Comparison of ENCODE assay signal across 8 cellular contexts in genomic region chr1:110150330-110151174, GRCh38. TPM values are rescaled to one million over a fixed set of nuclear protein-coding genes. Genes with fewer than 3 reads are reported as not detected.
DNase-seq lines count a peak whose midpoint lies in the region; ATAC-seq, FAIRE-seq and TF ChIP-seq lines count a peak whose summit lies in the region.

Gene SLC6A17 (plus strand): TSS chr1:110150494. CDS start chr1:110166930, 16,436 bp downstream.

- no peaks in the 10 kb centered on the region for H3K9me3 Mint-ChIP-seq in activated CD4-positive, alpha-beta T cell treated with anti-CD3 and anti-CD28 coated beads, Interleukin-2, amount 10 ng/mL, durations not matched to agents 24 days and 14 days
- no peaks in the 10 kb centered on the region for H3K9me3 Mint-ChIP-seq in activated CD4-positive, alpha-beta T cell treated with anti-CD3 and anti-CD28 coated beads, Interleukin-2, amount 10 ng/mL, durations not matched to agents 7 days and 5 days

- ATAC-seq in T-helper 17 cell, result no peak
- ATAC-seq in pancreas, result peak in 3 of 4 donors; percentile 59 to 88 (median 82)

- H3K9me3 ChIP-seq in T-helper 17 cell (ENCODE audit: control insufficient read depth, low read length, poor library complexity, severe bottlenecking), result no peaks in the 10 kb centered on the region
- H3K9me3 ChIP-seq in pancreas, result no peaks in the 10 kb centered on the region

- CTCF ChIA-PET in activated CD4-positive, alpha-beta T cell treated with anti-CD3 and anti-CD28 coated beads, Interleukin-2, amount 10 ng/mL, durations not matched to agents 7 days and 5 days (lab: Charles Lee), result interaction anchor here (1.3 to 1.4 kb wide), 2 partner anchors 12 to 79 kb away, joined by 3 to 4 read pairs; no protein-coding TSS in a partner anchor

- H3K27ac Mint-ChIP-seq in activated CD4-positive, alpha-beta T cell treated with anti-CD3 and anti-CD28 coated beads, Interleukin-2, amount 10 ng/mL, durations not matched to agents 24 days and 14 days, result no peak within 1 kb of the TSS
- no peak within 1 kb of the TSS for H3K27ac Mint-ChIP-seq in activated CD4-positive, alpha-beta T cell treated with anti-CD3 and anti-CD28 coated beads, Interleukin-2, amount 10 ng/mL, durations not matched to agents 7 days and 5 days
- no peak within 1 kb of the TSS for H3K27ac Mint-ChIP-seq in T-helper 17 cell

- peak within 1 kb of the TSS; percentile 29 for H3K4me3 Mint-ChIP-seq in activated CD4-positive, alpha-beta T cell treated with anti-CD3 and anti-CD28 coated beads, Interleukin-2, amount 10 ng/mL, durations not matched to agents 24 days and 14 days
- no peak within 1 kb of the TSS for H3K4me3 Mint-ChIP-seq in activated CD4-positive, alpha-beta T cell treated with anti-CD3 and anti-CD28 coated beads, Interleukin-2, amount 10 ng/mL, durations not matched to agents 7 days and 5 days
- peak within 1 kb of the TSS; percentile 49 for H3K4me3 Mint-ChIP-seq in T-helper 17 cell

- no peak within 1 kb of the TSS for H3K27ac ChIP-seq in pancreas

- peaks cover 3% of the 10 kb centered on the region for H3K4me1 Mint-ChIP-seq in activated CD4-positive, alpha-beta T cell treated with anti-CD3 and anti-CD28 coated beads, Interleukin-2, amount 10 ng/mL, durations not matched to agents 24 days and 14 days
- peaks cover 3% of the 10 kb centered on the region for H3K4me1 Mint-ChIP-seq in activated CD4-positive, alpha-beta T cell treated with anti-CD3 and anti-CD28 coated beads, Interleukin-2, amount 10 ng/mL, durations not matched to agents 7 days and 5 days
- peaks cover 5% of the 10 kb centered on the region for H3K4me1 Mint-ChIP-seq in T-helper 17 cell

- H3K36me3 ChIP-seq in pancreas, result no peaks in the 10 kb centered on the region

- peaks cover 0 to 25% (median 4%) of the 10 kb centered on the region in 4 donors for H3K27me3 ChIP-seq in pancreas

- 1% methylated on average over 60 to 104 of the region's 104 CpGs for WGBS in pancreas, 2 donors

- H3K27me3 Mint-ChIP-seq in activated CD4-positive, alpha-beta T cell treated with anti-CD3 and anti-CD28 coated beads, Interleukin-2, amount 10 ng/mL, durations not matched to agents 24 days and 14 days, result peaks cover 35% of the 10 kb centered on the region
- peaks cover 32% of the 10 kb centered on the region for H3K27me3 Mint-ChIP-seq in activated CD4-positive, alpha-beta T cell treated with anti-CD3 and anti-CD28 coated beads, Interleukin-2, amount 10 ng/mL, durations not matched to agents 7 days and 5 days
- H3K27me3 Mint-ChIP-seq in T-helper 17 cell, result peaks cover 30% of the 10 kb centered on the region

- TF ChIP-seq CTCF in epithelial cell of esophagus (IDR thresholded peaks at IDR 0.05; ENCODE audit: insufficient read depth, low read depth, low read length, missing control alignments) (no peak), pancreas (IDR thresholded peaks at IDR 0.05) (no peak)

- intact Hi-C loops in activated CD4-positive, alpha-beta T cell treated with anti-CD3 and anti-CD28 coated beads, Interleukin-2, amount 10 ng/mL, durations not matched to agents 24 days and 14 days (cut with micrococcal nuclease), result no loop called here
- intact Hi-C loops in pancreas (cut with DNase I), result no loop called here

- peaks cover 0 to 9% (median 0%) of the 10 kb centered on the region in 3 donors for H3K4me1 ChIP-seq in pancreas

- H3K36me3 Mint-ChIP-seq in activated CD4-positive, alpha-beta T cell treated with anti-CD3 and anti-CD28 coated beads, Interleukin-2, amount 10 ng/mL, durations not matched to agents 24 days and 14 days (ENCODE audit: low read depth), result no peaks in the 10 kb centered on the region
- H3K36me3 Mint-ChIP-seq in activated CD4-positive, alpha-beta T cell treated with anti-CD3 and anti-CD28 coated beads, Interleukin-2, amount 10 ng/mL, durations not matched to agents 7 days and 5 days (ENCODE audit: low read depth), result no peaks in the 10 kb centered on the region
- peaks cover 6% of the 10 kb centered on the region for H3K36me3 Mint-ChIP-seq in T-helper 17 cell (ENCODE audit: low read depth)

- H3K4me3 ChIP-seq in epithelial cell of esophagus (ENCODE audit: low read length) (no peak within 1 kb of the TSS), pancreas (peak within 1 kb of the TSS in 1 of 4 donors; percentile 27)

- FAIRE-seq in pancreas (lab: Jason Lieb, UNC), result no peak

- POLR2A ChIA-PET in activated CD4-positive, alpha-beta T cell treated with anti-CD3 and anti-CD28 coated beads, Interleukin-2, amount 10 ng/mL, durations not matched to agents 7 days and 5 days (lab: Charles Lee), result no interaction called here

- peak; percentile 66 for DNase-seq in activated CD4-positive, alpha-beta T cell treated with anti-CD3 and anti-CD28 coated beads, Interleukin-2, amount 10 ng/mL, durations not matched to agents 24 days and 14 days
- no peak for DNase-seq in activated CD4-positive, alpha-beta T cell treated with anti-CD3 and anti-CD28 coated beads, Interleukin-2, amount 10 ng/mL, durations not matched to agents 7 days and 5 days
- DNase-seq in T-helper 17 cell, result no peak
- DNase-seq in epithelial cell of esophagus (ENCODE audit: low read depth), result peak; percentile 74
- peak in 1 of 6 donors; percentile 65 for DNase-seq in pancreas
- no peak for DNase-seq in globus pallidus (ENCODE audit: low spot score)
- DNase-seq in putamen (ENCODE audit: low spot score), result no peak
- DNase-seq in NCI-H187 treated with DMSO at 0.1 percent for 48 hours (lab: John Stamatoyannopoulos, UW), result no peak

RNA-seq across cellular contexts. Expression of gene SLC6A17, which starts in this region (rescaled TPM):
- 0.05 TPM in 1 of 2 replicates, not detected in the other for total RNA-seq in activated CD4-positive, alpha-beta T cell treated with anti-CD3 and anti-CD28 coated beads, Interleukin-2, amount 10 ng/mL, durations not matched to agents 24 days and 14 days
- total RNA-seq in activated CD4-positive, alpha-beta T cell treated with anti-CD3 and anti-CD28 coated beads, Interleukin-2, amount 10 ng/mL, durations not matched to agents 7 days and 5 days, result not detected
- not detected for total RNA-seq in T-helper 17 cell
- 1 to 10 TPM in 2 of 6 donors, under 1 TPM in 4; 0.31 to 2.4 (median 0.67) TPM for total RNA-seq in pancreas
- 1 to 10 TPM; 2.1 to 7.1 TPM for polyA plus RNA-seq in pancreas

Comparison
In these comparisons a context has a peak if more than half of its experiments do, and no peak if none do; other contexts are left out.
1. Peak in DNase-seq in activated CD4-positive, alpha-beta T cell treated with anti-CD3 and anti-CD28 coated beads, Interleukin-2, amount 10 ng/mL, durations not matched to agents 24 days and 14 days; RNA of the gene not detected or under 1 TPM.